ENCODE assay signal across 8 cellular contexts in genomic region chr16:20899503-20900298, GRCh38. TPM values are rescaled to one million over a fixed set of nuclear protein-coding genes. Genes with fewer than 3 reads are reported as not detected.
A peak's percentile ranks its signal among the peaks of the same experiment; 100 is the strongest.
DNase-seq lines count a peak whose midpoint lies in the region; ATAC-seq and TF ChIP-seq lines count a peak whose summit lies in the region.

No MANE protein-coding gene starts in this region.

- POLR2A ChIA-PET in HCT116 (lab: Charles Lee) = interaction anchor here (0.7 to 2.4 kb wide), 7 partner anchors 9 to 32 kb away, joined by 3 to 11 read pairs (median 6); no protein-coding TSS in a partner anchor

- peaks cover 39 to 60% of the 10 kb centered on the region in 2 experiments for H3K4me1 ChIP-seq in HCT116 (ENCODE audit: control insufficient read depth in 1 of 2, insufficient read depth in 2 of 2, low read length in 2 of 2)
- peaks cover 5 to 76% (median 60%) of the 10 kb centered on the region in 9 donors for H3K4me1 ChIP-seq in heart right ventricle

- intact Hi-C loops in HCT116 (cut with micrococcal nuclease) = loop anchor here (5.0 to 10.0 kb wide), 3 partner anchors 32 to 405 kb away; no protein-coding TSS in a partner anchor
- intact Hi-C loops in heart right ventricle (cut with DNase I) = loop anchor here (2.0 to 10.0 kb wide), 7 partner anchors 32 to 92 kb away; partner anchors contain the start of genes ERI2 (in 1 of the 10) and REXO5 (in 1 of the 10)
- intact Hi-C loops in sciatic nerve (cut with DNase I) = loop anchor here (2.0 kb wide), 1 partner anchor 47 kb away; no protein-coding TSS in a partner anchor

- H3K9me3 ChIP-seq in HCT116 (ENCODE audit: control insufficient read depth in 1 of 2, insufficient read depth in 1 of 2, low read depth in 1 of 2, low read length in 2 of 2) (no peaks in the 10 kb centered on the region), heart right ventricle (no peaks in the 10 kb centered on the region)

- TF ChIP-seq CTCF in HCT116 (IDR thresholded peaks at IDR 0.05 in 2 of 3, conservative IDR thresholded peaks at IDR 0.05 in 1 of 3; ENCODE audit: borderline replicate concordance in 1 of 3, insufficient read depth in 1 of 3, low read depth in 2 of 3, low read length in 2 of 3) (no peak), heart right ventricle (IDR thresholded peaks at IDR 0.05) (no peak)

- H3K27me3 ChIP-seq in HCT116 (ENCODE audit: insufficient read depth, low read length) = no peaks in the 10 kb centered on the region
- no peaks in the 10 kb centered on the region for H3K27me3 ChIP-seq in heart right ventricle

- WGBS in heart right ventricle, 2 donors = 0 to 2% methylated on average over 22 to 23 of the region's 23 CpGs

- H3K27ac ChIP-seq in HCT116 (ENCODE audit: low read depth, low read length) = peak overlapping the region; percentile 51
- peak overlapping the region; percentile 95 to 99 (median 98) for H3K27ac ChIP-seq in heart right ventricle

- peak overlapping the region; percentile 86 to 88 for H3K4me3 ChIP-seq in HCT116 (replicated peaks in 1 of 2; ENCODE audit: low read depth in 1 of 2, low read length in 2 of 2)
- peak overlapping the region; percentile 62 to 86 (median 76) for H3K4me3 ChIP-seq in heart right ventricle

- peak overlapping the region; percentile 93 for H3K4me2 ChIP-seq in HCT116 (ENCODE audit: low read length)

- ATAC-seq in HCT116 = peak; percentile 4; the same call in 1 of the 2 replicates
- peak in 4 of 8 donors; percentile 1 to 27 (median 3) for ATAC-seq in heart right ventricle
- peak; percentile 9 for ATAC-seq in sciatic nerve
- no peak for ATAC-seq in HG03159 (IDR thresholded peaks at IDR 0.05; ENCODE audit: unreplicated experiment)
- ATAC-seq in GM19351 (IDR thresholded peaks at IDR 0.05; ENCODE audit: unreplicated experiment) = no peak

- in situ Hi-C loops in ACHN (cut with HindIII; ENCODE audit: low pct_ligation_motif_present, low pct_unique_long_range_greater_than_20kb, low sequenced_read_pairs) = no loop called here

- no peak for TF ChIP-seq RAD21 in HCT116 (IDR thresholded peaks at IDR 0.05; ENCODE audit: low read depth)

- no peaks in the 10 kb centered on the region for H4K20me1 ChIP-seq in HCT116 (ENCODE audit: insufficient read depth)

- peak overlapping the region; percentile 91 for H3K9ac ChIP-seq in HCT116 (ENCODE audit: low read length)

- RAD21 ChIA-PET in HCT116 (lab: Charles Lee; ENCODE audit: low non-redundant PET in 1 of 2, low total read pairs in 2 of 2, uncharacterized antibody in 2 of 2, unreplicated experiment in 2 of 2) = interaction anchor here in 1 of 2 experiments (1.6 kb wide), 1 partner anchor 48 kb away, joined by 3 read pairs; no protein-coding TSS in a partner anchor

- CTCF ChIA-PET in HCT116 (lab: Charles Lee) = interaction anchor here (0.7 to 1.1 kb wide), 2 partner anchors 20 to 184 kb away, joined by 4 to 5 read pairs; no protein-coding TSS in a partner anchor

- TF ChIP-seq POLR2A in HCT116 (IDR thresholded peaks at IDR 0.05; ENCODE audit: borderline replicate concordance, extremely low read depth, insufficient read depth, insufficient read length) = no peak

- TSS peak; percentile 41 for BruUV-seq in HCT116 (replicated peaks; lab: Mats Ljungman, UMichigan)

- H3K79me2 ChIP-seq in HCT116 (ENCODE audit: insufficient read depth, low read length) = peaks cover 70% of the 10 kb centered on the region

- no peak overlapping the region for H2AFZ ChIP-seq in HCT116 (ENCODE audit: low read depth, low read length, poor library complexity, severe bottlenecking)

- no peaks in the 10 kb centered on the region for H3K9me2 ChIP-seq in HCT116 (ENCODE audit: insufficient read depth)

- DNase-seq in ACHN (peak; percentile 66), HCT116 (ENCODE audit: low read depth, low spot score) (no peak), heart right ventricle (no peak), sciatic nerve (ENCODE audit: low spot score) (peak; percentile 68), epidermal melanocyte (ENCODE audit: insufficient read length, low spot score) (no peak)
- DNase-seq in activated CD8-positive, alpha-beta memory T cell treated with anti-CD3 and anti-CD28 coated beads, Interleukin-2, amount 50 U/mL, for 4 hours = peak; percentile 24

- peaks cover 6 to 12% of the 10 kb centered on the region in 2 experiments; a peak in 2 of 4 replicates for H3K36me3 ChIP-seq in HCT116 (ENCODE audit: control insufficient read depth in 1 of 2, insufficient read depth in 2 of 2, low read length in 2 of 2)
- H3K36me3 ChIP-seq in heart right ventricle = peaks cover 0 to 32% (median 6%) of the 10 kb centered on the region in 9 donors

TF ChIP-seq in HCT116, 20 proteins besides CTCF, POLR2A, EP300 and RAD21 (continues in another document):
- TF ChIP-seq EZH2phosphoT487 (IDR thresholded peaks at IDR 0.05; ENCODE audit: borderline replicate concordance) = no peak
- TF ChIP-seq, protein P1, sequence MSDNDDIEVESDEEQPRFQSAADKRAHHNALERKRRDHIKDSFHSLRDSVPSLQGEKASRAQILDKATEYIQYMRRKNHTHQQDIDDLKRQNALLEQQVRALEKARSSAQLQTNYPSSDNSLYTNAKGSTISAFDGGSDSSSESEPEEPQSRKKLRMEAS (IDR thresholded peaks at IDR 0.05) = no peak
- no peak for TF ChIP-seq CEBPB (IDR thresholded peaks at IDR 0.05; ENCODE audit: low read depth)
- no peak for TF ChIP-seq TCF7L2 (IDR thresholded peaks at IDR 0.05; ENCODE audit: borderline replicate concordance, extremely low read depth, insufficient read depth, insufficient read length)
- no peak for TF ChIP-seq EGR1 (IDR thresholded peaks at IDR 0.05; ENCODE audit: low read depth)
- no peak for TF ChIP-seq EZH2 (IDR thresholded peaks at IDR 0.05)
- no peak for TF ChIP-seq FOSL1 (IDR thresholded peaks at IDR 0.05; ENCODE audit: low read depth)
- TF ChIP-seq ATF3 (IDR thresholded peaks at IDR 0.05) = no peak
- no peak for TF ChIP-seq CBX3 (IDR thresholded peaks at IDR 0.05; ENCODE audit: low read depth)
- TF ChIP-seq, protein P2, sequence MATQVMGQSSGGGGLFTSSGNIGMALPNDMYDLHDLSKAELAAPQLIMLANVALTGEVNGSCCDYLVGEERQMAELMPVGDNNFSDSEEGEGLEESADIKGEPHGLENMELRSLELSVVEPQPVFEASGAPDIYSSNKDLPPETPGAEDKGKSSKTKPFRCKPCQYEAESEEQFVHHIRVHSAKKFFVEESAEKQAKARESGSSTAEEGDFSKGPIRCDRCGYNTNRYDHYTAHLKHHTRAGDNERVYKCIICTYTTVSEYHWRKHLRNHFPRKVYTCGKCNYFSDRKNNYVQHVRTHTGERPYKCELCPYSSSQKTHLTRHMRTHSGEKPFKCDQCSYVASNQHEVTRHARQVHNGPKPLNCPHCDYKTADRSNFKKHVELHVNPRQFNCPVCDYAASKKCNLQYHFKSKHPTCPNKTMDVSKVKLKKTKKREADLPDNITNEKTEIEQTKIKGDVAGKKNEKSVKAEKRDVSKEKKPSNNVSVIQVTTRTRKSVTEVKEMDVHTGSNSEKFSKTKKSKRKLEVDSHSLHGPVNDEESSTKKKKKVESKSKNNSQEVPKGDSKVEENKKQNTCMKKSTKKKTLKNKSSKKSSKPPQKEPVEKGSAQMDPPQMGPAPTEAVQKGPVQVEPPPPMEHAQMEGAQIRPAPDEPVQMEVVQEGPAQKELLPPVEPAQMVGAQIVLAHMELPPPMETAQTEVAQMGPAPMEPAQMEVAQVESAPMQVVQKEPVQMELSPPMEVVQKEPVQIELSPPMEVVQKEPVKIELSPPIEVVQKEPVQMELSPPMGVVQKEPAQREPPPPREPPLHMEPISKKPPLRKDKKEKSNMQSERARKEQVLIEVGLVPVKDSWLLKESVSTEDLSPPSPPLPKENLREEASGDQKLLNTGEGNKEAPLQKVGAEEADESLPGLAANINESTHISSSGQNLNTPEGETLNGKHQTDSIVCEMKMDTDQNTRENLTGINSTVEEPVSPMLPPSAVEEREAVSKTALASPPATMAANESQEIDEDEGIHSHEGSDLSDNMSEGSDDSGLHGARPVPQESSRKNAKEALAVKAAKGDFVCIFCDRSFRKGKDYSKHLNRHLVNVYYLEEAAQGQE (IDR thresholded peaks at IDR 0.05; ENCODE audit: low read depth) = no peak
- TF ChIP-seq ELF1 (IDR thresholded peaks at IDR 0.05; ENCODE audit: borderline replicate concordance, low read depth) = no peak
- no peak for TF ChIP-seq YY1 (IDR thresholded peaks at IDR 0.05; ENCODE audit: extremely low read depth, insufficient replicate concordance, low read depth, low read length)
- TF ChIP-seq ZNF274 (IDR thresholded peaks at IDR 0.05; ENCODE audit: low read depth, low read length) = no peak
- TF ChIP-seq SP1 (IDR thresholded peaks at IDR 0.05; ENCODE audit: low read depth) = no peak
- TF ChIP-seq SIN3A (IDR thresholded peaks at IDR 0.05; ENCODE audit: low read depth) = no peak
- TF ChIP-seq POLR2AphosphoS5 (IDR thresholded peaks at IDR 0.05; ENCODE audit: low read depth, low read length) = no peak
- TF ChIP-seq JUND (IDR thresholded peaks at IDR 0.05) = no peak
- no peak for TF ChIP-seq SRF (IDR thresholded peaks at IDR 0.05; ENCODE audit: low read depth)

RNA-seq across cellular contexts. Expression of gene DCUN1D3, which starts 0.5 kb away (rescaled TPM):
- total RNA-seq in HCT116 (2021; ENCODE audit: unreplicated experiment) (16.4 TPM), heart right ventricle (10 to 100 TPM in 6 of 10 donors, 1 to 10 TPM in 4; 7.8 to 32.6 (median 11.2) TPM), sciatic nerve (30.7 TPM)
- 7.4 and 7.7 TPM in 2 replicates for polyA plus RNA-seq in HCT116 (2012)
- polyA plus RNA-seq in heart right ventricle = 1 to 10 TPM; 3.4 to 4.2 TPM

RNA-seq across cellular contexts. Expression of gene LYRM1, which starts 0.9 kb away (rescaled TPM):
- 26.7 TPM for total RNA-seq in HCT116 (2021; ENCODE audit: unreplicated experiment)
- polyA plus RNA-seq in HCT116 (2012) = 41.5 and 44.9 TPM in 2 replicates
- total RNA-seq in heart right ventricle = 10 to 100 TPM; 37.4 to 69.1 (median 48.9) TPM
- 10 to 100 TPM; 59.9 to 69.4 TPM for polyA plus RNA-seq in heart right ventricle
- 25.6 TPM for total RNA-seq in sciatic nerve

Comparison
In these comparisons a context has a peak if more than half of its experiments do, and no peak if none do; other contexts are left out.
1. DNase-seq: peak in ACHN (single experiment), activated CD8-positive, alpha-beta memory T cell treated with anti-CD3 and anti-CD28 coated beads, Interleukin-2, amount 50 U/mL, for 4 hours (single experiment) and sciatic nerve (single experiment); none in HCT116 (single experiment), heart right ventricle (0 of 2) and epidermal melanocyte (single experiment).
2. ATAC-seq: peak in HCT116 (single experiment) and sciatic nerve (single experiment); none in HG03159 (single experiment) and GM19351 (single experiment).